16 cellular contexts compared by ENCODE assay signal in genomic region chr2:168639024-168639423, GRCh38.
A peak's percentile ranks its signal among the peaks of the same experiment; 100 is the strongest.
DNase-seq lines count a peak whose midpoint lies in the region; ATAC-seq and TF ChIP-seq lines count a peak whose summit lies in the region.
"Had no signal": no experiment of that assay in that cellular context is flagged by ENCODE, and none has a peak within 500 bp of the region (broad histone marks: within the 10 kb centered on the region; RNA-seq: fewer than 3 reads in every experiment).

No MANE protein-coding gene starts in this region.

- DNase-seq in EH (ENCODE audit: low read depth) (peak; percentile 13), NCI-H1048 (lab: John Stamatoyannopoulos, UW) (peak; percentile 20), foreskin keratinocyte (peak; percentile 12 to 59), progenitor cell of endocrine pancreas (ENCODE audit: low spot score, unreplicated experiment) (no peak), activated T-cell treated with anti-CD3 and anti-CD28 coated beads for 4 hours (no peak), NCI-H748 treated with DMSO at 0.1 percent for 48 hours (lab: John Stamatoyannopoulos, UW) (no peak)
- DNase-seq: activated CD8-positive, alpha-beta memory T cell treated with anti-CD3 and anti-CD28 coated beads, Interleukin-2, amount 10 ng/mL, durations not matched to agents 7 days and 5 days; activated effector memory CD4-positive, alpha-beta T cell treated with Interleukin-2 at 50 U/mL for 16 hours; CD8-positive, alpha-beta T cell; DMS53; NCI-H1417 treated with DMSO at 0.1 percent for 48 hours; T1000 had no signal

- H3K4me3 Mint-ChIP-seq in progenitor cell of endocrine pancreas (ENCODE audit: low read depth), result no peak overlapping the region
- H3K4me3 Mint-ChIP-seq: activated CD8-positive, alpha-beta memory T cell treated with anti-CD3 and anti-CD28 coated beads, Interleukin-2, amount 10 ng/mL, durations not matched to agents 7 days and 5 days; CD8-positive, alpha-beta T cell; stimulated activated memory B cell treated with anti-CD40 and anti-IgM and Interleukin-4, amounts not matched to agents 10 μg/mL and 1 μg/mL and 100 μg/mL, for 72 hours had no signal

- peak overlapping the region; percentile 75 for H3K27ac ChIP-seq in foreskin keratinocyte

- H3K9me3 Mint-ChIP-seq in progenitor cell of endocrine pancreas (ENCODE audit: low read depth), result no peaks in the 10 kb centered on the region
- H3K9me3 Mint-ChIP-seq: CD8-positive, alpha-beta T cell had no signal

- ATAC-seq in foreskin keratinocyte (peak; percentile 58), GM19395 (IDR thresholded peaks at IDR 0.05; ENCODE audit: unreplicated experiment) (no peak), GM21423 (IDR thresholded peaks at IDR 0.05; ENCODE audit: unreplicated experiment) (no peak)
- ATAC-seq: activated CD8-positive, alpha-beta memory T cell treated with anti-CD3 and anti-CD28 coated beads, Interleukin-2, amount 10 ng/mL, durations not matched to agents 7 days and 5 days; CD8-positive, alpha-beta T cell; stimulated activated memory B cell treated with anti-CD40 and anti-IgM and Interleukin-4, amounts not matched to agents 10 μg/mL and 1 μg/mL and 100 μg/mL, for 72 hours had no signal

- H3K27me3 ChIP-seq in foreskin keratinocyte, result no peaks in the 10 kb centered on the region
- H3K27me3 ChIP-seq: tibial nerve had no signal

- H3K4me1 ChIP-seq in foreskin keratinocyte, result peaks cover 11% of the 10 kb centered on the region

- H3K4me1 Mint-ChIP-seq in progenitor cell of endocrine pancreas (ENCODE audit: low read depth), result peaks cover 26% of the 10 kb centered on the region
- H3K4me1 Mint-ChIP-seq: activated CD8-positive, alpha-beta memory T cell treated with anti-CD3 and anti-CD28 coated beads, Interleukin-2, amount 10 ng/mL, durations not matched to agents 7 days and 5 days; stimulated activated memory B cell treated with anti-CD40 and anti-IgM and Interleukin-4, amounts not matched to agents 10 μg/mL and 1 μg/mL and 100 μg/mL, for 72 hours had no signal

- H3K27me3 Mint-ChIP-seq in progenitor cell of endocrine pancreas, result no peaks in the 10 kb centered on the region
- H3K27me3 Mint-ChIP-seq: activated CD8-positive, alpha-beta memory T cell treated with anti-CD3 and anti-CD28 coated beads, Interleukin-2, amount 10 ng/mL, durations not matched to agents 7 days and 5 days; stimulated activated memory B cell treated with anti-CD40 and anti-IgM and Interleukin-4, amounts not matched to agents 10 μg/mL and 1 μg/mL and 100 μg/mL, for 72 hours had no signal

- TF ChIP-seq CTCF in foreskin keratinocyte (conservative IDR thresholded peaks at IDR 0.05), result no peak
- no peak for TF ChIP-seq CTCF in progenitor cell of endocrine pancreas (IDR thresholded peaks at IDR 0.05; ENCODE audit: unreplicated experiment)

- peak overlapping the region; percentile 35 for H3K27ac Mint-ChIP-seq in progenitor cell of endocrine pancreas
- H3K27ac Mint-ChIP-seq: activated CD8-positive, alpha-beta memory T cell treated with anti-CD3 and anti-CD28 coated beads, Interleukin-2, amount 10 ng/mL, durations not matched to agents 7 days and 5 days; stimulated activated memory B cell treated with anti-CD40 and anti-IgM and Interleukin-4, amounts not matched to agents 10 μg/mL and 1 μg/mL and 100 μg/mL, for 72 hours had no signal

- peaks cover under 1% of the 10 kb centered on the region for H3K36me3 Mint-ChIP-seq in progenitor cell of endocrine pancreas (ENCODE audit: insufficient read depth)
- H3K36me3 Mint-ChIP-seq: activated CD8-positive, alpha-beta memory T cell treated with anti-CD3 and anti-CD28 coated beads, Interleukin-2, amount 10 ng/mL, durations not matched to agents 7 days and 5 days; CD8-positive, alpha-beta T cell; stimulated activated memory B cell treated with anti-CD40 and anti-IgM and Interleukin-4, amounts not matched to agents 10 μg/mL and 1 μg/mL and 100 μg/mL, for 72 hours had no signal

Comparison
In these comparisons a context has a peak if more than half of its experiments do, and no peak if none do; other contexts are left out.
1. DNase-seq: peak in EH (single experiment), NCI-H1048 (single experiment) and foreskin keratinocyte (2 of 2); none in progenitor cell of endocrine pancreas (single experiment), activated T-cell treated with anti-CD3 and anti-CD28 coated beads for 4 hours (single experiment) and NCI-H748 treated with DMSO at 0.1 percent for 48 hours (single experiment).